In the genomic region with DNA sequence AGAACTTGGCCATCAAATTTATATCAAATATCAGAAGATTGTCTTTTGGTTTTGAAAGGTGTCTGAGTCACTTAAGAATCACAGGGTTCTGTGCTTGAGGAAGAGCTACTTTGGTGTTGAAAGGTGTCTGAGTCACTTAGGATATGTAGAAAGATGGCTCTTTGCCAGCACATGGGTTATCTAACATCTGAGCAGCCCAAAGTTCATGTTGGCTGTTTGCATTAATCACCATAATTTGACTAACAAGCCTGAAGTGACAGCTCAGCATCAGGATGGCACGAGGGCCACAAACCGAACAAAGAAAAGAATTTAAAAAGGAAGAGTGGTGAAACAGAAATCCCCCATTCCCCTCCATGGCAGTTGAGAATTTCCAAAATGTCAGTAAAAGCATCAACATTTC, we compare ENCODE assay signal across 9 cellular contexts.
DNase-seq lines count a peak whose midpoint lies in the region; ATAC-seq and TF ChIP-seq lines count a peak whose summit lies in the region.
"Had no signal": no experiment of that assay in that cellular context is flagged by ENCODE, and none has a peak within 500 bp of the region (broad histone marks: within the 10 kb centered on the region; RNA-seq: fewer than 3 reads in every experiment).

No MANE protein-coding gene starts in this region.

- no peak for TF ChIP-seq CTCF in GM13977 (IDR thresholded peaks at IDR 0.05; ENCODE audit: extremely low read depth, insufficient read depth, missing control alignments)

- ATAC-seq in activated naive CD4-positive, alpha-beta T cell treated with anti-CD3 and anti-CD28 coated beads, Interleukin-2, amount 50 U/mL, for 72 hours, result peak; percentile 84 to 85

- in situ Hi-C loops in GM13977 (cut with MboI; ENCODE audit: low pct_unique_long_range_greater_than_20kb, low sequenced_read_pairs, unreplicated experiment), result no loop called here

- H3K36me3 Mint-ChIP-seq in activated naive CD4-positive, alpha-beta T cell treated with anti-CD3 and anti-CD28 coated beads, Interleukin-2, amount 50 U/mL, for 72 hours, result no peaks in the 10 kb centered on the region

- peaks cover 0 to 5% of the 10 kb centered on the region in 2 donors for H3K9me3 Mint-ChIP-seq in activated naive CD4-positive, alpha-beta T cell treated with anti-CD3 and anti-CD28 coated beads, Interleukin-2, amount 50 U/mL, for 72 hours

- DNase-seq in DMS53 (lab: John Stamatoyannopoulos, UW), result peak; percentile 23
- no peak for DNase-seq in DMS53 treated with DMSO at 0.1 percent for 48 hours (lab: John Stamatoyannopoulos, UW; ENCODE audit: unreplicated experiment)
- peak; percentile 54 for DNase-seq in NCI-H226
- DNase-seq in activated naive CD4-positive, alpha-beta T cell treated with anti-CD3 and anti-CD28 coated beads, Interleukin-2, amount 50 U/mL, for 72 hours (ENCODE audit: low spot score in 2 of 2), result peak in 1 of 2 donors; percentile 50
- peak; percentile 12 for DNase-seq in stimulated activated CD4-positive, alpha-beta T cell treated with anti-CD3 and anti-CD28 coated beads, Interleukin-12 subunit alpha, Interleukin-12 subunit beta, amount 100 ng/mL, for 4 hours
- no peak for DNase-seq in GM13977 (ENCODE audit: low spot score)
- DNase-seq in epidermal melanocyte (ENCODE audit: insufficient read length, low spot score), result no peak
- DNase-seq in NCI-H1436 treated with DMSO at 0.1 percent for 48 hours (lab: John Stamatoyannopoulos, UW), result no peak
- DNase-seq: 8988T had no signal

- H3K27ac Mint-ChIP-seq in activated naive CD4-positive, alpha-beta T cell treated with anti-CD3 and anti-CD28 coated beads, Interleukin-2, amount 50 U/mL, for 72 hours, result peak overlapping the region; percentile 33 to 47

Comparison
In these comparisons a context has a peak if more than half of its experiments do, and no peak if none do; other contexts are left out.
1. DNase-seq: peak in DMS53 (single experiment), NCI-H226 (single experiment) and stimulated activated CD4-positive, alpha-beta T cell treated with anti-CD3 and anti-CD28 coated beads, Interleukin-12 subunit alpha, Interleukin-12 subunit beta, amount 100 ng/mL, for 4 hours (single experiment); none in DMS53 treated with DMSO at 0.1 percent for 48 hours (single experiment), GM13977 (single experiment), epidermal melanocyte (single experiment) and NCI-H1436 treated with DMSO at 0.1 percent for 48 hours (single experiment).